Comparison of ENCODE assay signal across 14 cellular contexts in genomic region chr2:182541268-182541667, GRCh38.
DNase-seq lines count a peak whose midpoint lies in the region; ATAC-seq, FAIRE-seq and TF ChIP-seq lines count a peak whose summit lies in the region.
"Had no signal": no experiment of that assay in that cellular context is flagged by ENCODE, and none has a peak within 500 bp of the region (broad histone marks: within the 10 kb centered on the region; RNA-seq: fewer than 3 reads in every experiment).

No MANE protein-coding gene starts in this region.

- no peak overlapping the region for H3K4me3 ChIP-seq in neutrophil (ENCODE audit: low read depth in 1 of 2, low read length in 1 of 2)
- H3K4me3 ChIP-seq in A673 (ENCODE audit: low read depth, low read length, poor library complexity, severe bottlenecking) = no peak overlapping the region
- H3K4me3 ChIP-seq: lung had no signal

- no TSS peak for BruUV-seq in A673 (replicated peaks; lab: Mats Ljungman, UMichigan)

- no peaks in the 10 kb centered on the region for H3K27me3 Mint-ChIP-seq in progenitor cell of endocrine pancreas

- H3K27me3 ChIP-seq in neutrophil (no peaks in the 10 kb centered on the region), A673 (replicated peaks; ENCODE audit: insufficient read depth, low read depth, low read length, poor library complexity) (no peaks in the 10 kb centered on the region)

- H3K27ac Mint-ChIP-seq in progenitor cell of endocrine pancreas = no peak overlapping the region
- H3K27ac Mint-ChIP-seq: stimulated activated naive B cell treated with anti-CD40 and anti-IgM and Interleukin-4, amounts not matched to agents 10 μg/mL and 1 μg/mL and 100 μg/mL, for 72 hours had no signal

- no peak for TF ChIP-seq CTCF in neutrophil (IDR thresholded peaks at IDR 0.05)
- no peak for TF ChIP-seq CTCF in progenitor cell of endocrine pancreas (IDR thresholded peaks at IDR 0.05; ENCODE audit: unreplicated experiment)
- no peak for TF ChIP-seq CTCF in A673 (conservative IDR thresholded peaks at IDR 0.05; ENCODE audit: low read depth, low read length)

- H3K36me3 ChIP-seq in neutrophil (no peaks in the 10 kb centered on the region), A673 (ENCODE audit: insufficient read depth, low read length, poor library complexity, severe bottlenecking) (no peaks in the 10 kb centered on the region)

- ATAC-seq in GM21737 (IDR thresholded peaks at IDR 0.05; ENCODE audit: unreplicated experiment) (peak; percentile 90), HG03342 (IDR thresholded peaks at IDR 0.05; ENCODE audit: unreplicated experiment) (peak; percentile 61)
- ATAC-seq: stimulated activated naive B cell treated with anti-CD40 and anti-IgM and Interleukin-4, amounts not matched to agents 10 μg/mL and 1 μg/mL and 100 μg/mL, for 72 hours had no signal

- H3K4me1 ChIP-seq in neutrophil (ENCODE audit: control insufficient read depth in 1 of 2, insufficient read depth in 1 of 2, low read depth in 1 of 2, low read length in 1 of 2) (peaks cover 8 to 24% of the 10 kb centered on the region in 2 experiments), A673 (ENCODE audit: insufficient read depth, low read length, poor library complexity, severe bottlenecking) (no peaks in the 10 kb centered on the region)

- H3K9me3 Mint-ChIP-seq in progenitor cell of endocrine pancreas (ENCODE audit: low read depth) = no peaks in the 10 kb centered on the region

- DNase-seq in GM19239 (ENCODE audit: insufficient read length, low spot score) = no peak
- no peak for DNase-seq in progenitor cell of endocrine pancreas (ENCODE audit: low spot score, unreplicated experiment)
- DNase-seq in NCI-H2171 (lab: John Stamatoyannopoulos, UW) = no peak
- DNase-seq in A673 (ENCODE audit: low spot score) = no peak
- DNase-seq: activated CD4-positive, CD25-positive, alpha-beta regulatory T cell; NCI-H1092; NCI-H526; SIG-M5; stimulated activated naive B cell treated with anti-CD40 and anti-IgM and Interleukin-4, amounts not matched to agents 10 μg/mL and 1 μg/mL and 100 μg/mL, for 72 hours had no signal

- H3K4me1 Mint-ChIP-seq in progenitor cell of endocrine pancreas (ENCODE audit: low read depth) = no peaks in the 10 kb centered on the region
- H3K4me1 Mint-ChIP-seq: stimulated activated naive B cell treated with anti-CD40 and anti-IgM and Interleukin-4, amounts not matched to agents 10 μg/mL and 1 μg/mL and 100 μg/mL, for 72 hours had no signal

- H3K9me3 ChIP-seq in neutrophil (no peaks in the 10 kb centered on the region), A673 (ENCODE audit: low read depth, low read length, poor library complexity, severe bottlenecking) (no peaks in the 10 kb centered on the region)

- peak; percentile 95 for FAIRE-seq in GM19239 (lab: Jason Lieb, UNC)
- FAIRE-seq: bronchial epithelial cell had no signal

- POLR2A ChIA-PET in A673 (lab: Charles Lee; ENCODE audit: low non-redundant PET) = no interaction called here

- CTCF ChIA-PET in A673 (lab: Charles Lee) = no interaction called here

- no peak overlapping the region for H3K4me3 Mint-ChIP-seq in progenitor cell of endocrine pancreas (ENCODE audit: low read depth)
- H3K4me3 Mint-ChIP-seq: stimulated activated naive B cell treated with anti-CD40 and anti-IgM and Interleukin-4, amounts not matched to agents 10 μg/mL and 1 μg/mL and 100 μg/mL, for 72 hours had no signal

- intact Hi-C loops in A673 (cut with micrococcal nuclease; ENCODE audit: unreplicated experiment) = no loop called here

- H3K27ac ChIP-seq in neutrophil = peak overlapping the region; percentile 19
- no peak overlapping the region for H3K27ac ChIP-seq in A673 (ENCODE audit: low read depth, low read length, poor library complexity, severe bottlenecking)

- H3K36me3 Mint-ChIP-seq in progenitor cell of endocrine pancreas (ENCODE audit: insufficient read depth) = no peaks in the 10 kb centered on the region
- H3K36me3 Mint-ChIP-seq: stimulated activated naive B cell treated with anti-CD40 and anti-IgM and Interleukin-4, amounts not matched to agents 10 μg/mL and 1 μg/mL and 100 μg/mL, for 72 hours had no signal
